Comparison of ENCODE assay signal across 12 cellular contexts in genomic region chr20:17594443-17594842, GRCh38. TPM values are rescaled to one million over a fixed set of nuclear protein-coding genes. Genes with fewer than 3 reads are reported as not detected.
DNase-seq lines count a peak whose midpoint lies in the region; ATAC-seq and TF ChIP-seq lines count a peak whose summit lies in the region.
"Had no signal": no experiment of that assay in that cellular context is flagged by ENCODE, and none has a peak within 500 bp of the region (broad histone marks: within the 10 kb centered on the region; RNA-seq: fewer than 3 reads in every experiment).

No MANE protein-coding gene starts in this region.

- H3K4me1 ChIP-seq in PC-3 (ENCODE audit: insufficient read depth, low read length) = peaks cover 26% of the 10 kb centered on the region
- peaks cover 2% of the 10 kb centered on the region for H3K4me1 ChIP-seq in mesenchymal stem cell (ENCODE audit: control insufficient read depth, insufficient read depth, low read depth, low read length)
- H3K4me1 ChIP-seq in Peyer's patch = peaks cover 0 to 24% (median 0%) of the 10 kb centered on the region in 4 donors

- H2BK5ac ChIP-seq in mesenchymal stem cell (ENCODE audit: low read depth, low read length, poor library complexity, severe bottlenecking) = no peak overlapping the region

- TF ChIP-seq CTCF in AG04449 (IDR thresholded peaks at IDR 0.05; ENCODE audit: insufficient read depth, low read length, missing control alignments) (no peak), PC-3 (conservative IDR thresholded peaks at IDR 0.05; ENCODE audit: low read depth, low read length) (no peak), Peyer's patch (IDR thresholded peaks at IDR 0.05) (no peak)

- no TSS peak for BruUV-seq in PC-3 (replicated peaks; lab: Mats Ljungman, UMichigan)

- H2BK12ac ChIP-seq in mesenchymal stem cell (ENCODE audit: low read length in 2 of 2) = no peak overlapping the region

- CTCF ChIA-PET in AG04449 (lab: Yijun Ruan, JAX) = interaction anchor here (0.6 to 3.5 kb wide), 12 partner anchors 11 to 376 kb away, joined by 3 to 18 read pairs (median 4); no protein-coding TSS in a partner anchor
- CTCF ChIA-PET in PC-3 (lab: Charles Lee) = interaction anchor here (1.0 kb wide), 1 partner anchor 55 kb away, joined by 3 read pairs; no protein-coding TSS in a partner anchor

- H3K9me3 ChIP-seq in PC-3 (ENCODE audit: low read length) (peaks cover 10% of the 10 kb centered on the region; the same call in 1 of the 2 replicates), mesenchymal stem cell (ENCODE audit: control insufficient read depth, low read length) (no peaks in the 10 kb centered on the region), Peyer's patch (no peaks in the 10 kb centered on the region)

- no peak overlapping the region for H4K8ac ChIP-seq in mesenchymal stem cell (ENCODE audit: low read length)

- H4K91ac ChIP-seq in mesenchymal stem cell (ENCODE audit: low read length) = no peak overlapping the region

- H4K20me1 ChIP-seq in PC-3 (ENCODE audit: low read length) = peaks cover 52% of the 10 kb centered on the region

- H2AFZ ChIP-seq in PC-3 (ENCODE audit: low read length) = no peak overlapping the region
- H2AFZ ChIP-seq in mesenchymal stem cell (ENCODE audit: low read depth, low read length) = no peak overlapping the region

- no peak for TF ChIP-seq POLR2A in Peyer's patch (IDR thresholded peaks at IDR 0.05)

- no peak overlapping the region for H3K9ac ChIP-seq in PC-3 (ENCODE audit: low read length)
- H3K9ac ChIP-seq in mesenchymal stem cell (ENCODE audit: low read length) = no peak overlapping the region

- H3K36me3 ChIP-seq in PC-3 (ENCODE audit: low read depth, low read length) (peaks cover 44% of the 10 kb centered on the region), mesenchymal stem cell (ENCODE audit: control insufficient read depth in 1 of 2, insufficient read depth in 2 of 2, low read depth in 1 of 2, low read length in 2 of 2) (peaks cover 9 to 27% of the 10 kb centered on the region in 2 experiments), Peyer's patch (no peaks in the 10 kb centered on the region)

- H3K4me3 ChIP-seq in AG04449 (ENCODE audit: low read depth, low read length) (no peak overlapping the region), PC-3 (ENCODE audit: low read length) (no peak overlapping the region), mesenchymal stem cell (ENCODE audit: insufficient read depth in 1 of 2, low read depth in 1 of 2, low read length in 2 of 2) (no peak overlapping the region), Peyer's patch (no peak overlapping the region)

- H2AK5ac ChIP-seq in mesenchymal stem cell (ENCODE audit: low read length, severe bottlenecking) = no peak overlapping the region

- H2BK15ac ChIP-seq in mesenchymal stem cell (ENCODE audit: low read depth, poor library complexity, severe bottlenecking) = no peak overlapping the region

- H3K79me1 ChIP-seq in mesenchymal stem cell (replicated peaks; ENCODE audit: low read length, poor library complexity, severe bottlenecking) = peaks cover 4% of the 10 kb centered on the region

- H3K4me2 ChIP-seq in PC-3 (ENCODE audit: low read length) = peak overlapping the region; percentile 26
- H3K4me2 ChIP-seq in mesenchymal stem cell (ENCODE audit: low read length, poor library complexity, severe bottlenecking) = no peak overlapping the region

- POLR2A ChIA-PET in AG04449 (lab: Yijun Ruan, JAX) (interaction anchor here (0.8 to 2.1 kb wide), 7 partner anchors 8 to 63 kb away, joined by 3 to 10 read pairs (median 4); partner anchors contain the start of genes BFSP1 and DSTN), PC-3 (lab: Charles Lee; ENCODE audit: unreplicated experiment) (interaction anchor here (0.8 kb wide), 1 partner anchor 14 kb away, joined by 4 read pairs; no protein-coding TSS in a partner anchor)

- no peaks in the 10 kb centered on the region for H3K9me2 ChIP-seq in PC-3 (replicated peaks; ENCODE audit: low read length)

- H3K18ac ChIP-seq in mesenchymal stem cell (ENCODE audit: low read depth in 1 of 2, low read length in 2 of 2) = no peak overlapping the region

- no peaks in the 10 kb centered on the region for H3F3A ChIP-seq in PC-3 (ENCODE audit: low read length, unreplicated experiment)

- H3K79me2 ChIP-seq in PC-3 (ENCODE audit: low read length) = peaks cover 94% of the 10 kb centered on the region

- no peak overlapping the region for H3K23ac ChIP-seq in mesenchymal stem cell (ENCODE audit: low read length in 2 of 2)

- intact Hi-C loops in PC-3 (cut with micrococcal nuclease) = no loop called here

- no peak overlapping the region for H3K14ac ChIP-seq in mesenchymal stem cell (ENCODE audit: low read length in 2 of 2)

- H3K27ac ChIP-seq in PC-3 (ENCODE audit: low read length) = no peak overlapping the region
- H3K27ac ChIP-seq in mesenchymal stem cell (ENCODE audit: low read length, poor library complexity, severe bottlenecking) = no peak overlapping the region
- peak overlapping the region in 1 of 4 donors; percentile 46 for H3K27ac ChIP-seq in Peyer's patch

- no peak overlapping the region for H2BK120ac ChIP-seq in mesenchymal stem cell (ENCODE audit: low read depth, low read length)

- H3K27me3 ChIP-seq in PC-3 (ENCODE audit: low read length) (no peaks in the 10 kb centered on the region), mesenchymal stem cell (ENCODE audit: control insufficient read depth in 1 of 2, insufficient read depth in 1 of 2, low read length in 2 of 2) (no peaks in the 10 kb centered on the region), Peyer's patch (no peaks in the 10 kb centered on the region)

- ATAC-seq in PC-3 (peak; percentile 83), GM19452 (IDR thresholded peaks at IDR 0.05; ENCODE audit: unreplicated experiment) (no peak), GM18909 (IDR thresholded peaks at IDR 0.05; ENCODE audit: poor library complexity, unreplicated experiment) (no peak)

- H3K4ac ChIP-seq in mesenchymal stem cell (ENCODE audit: low read depth in 1 of 2, low read length in 2 of 2) = no peak overlapping the region

- DNase-seq in AG04449 (ENCODE audit: low read depth, low spot score) (peak; percentile 51), PC-3 (peak; percentile 93), fibroblast of gingiva (ENCODE audit: low read depth) (peak; percentile 45), mesenchymal stem cell (peak; percentile 77), Peyer's patch (no peak)
- DNase-seq in activated CD4-positive, CD25-positive, alpha-beta regulatory T cell (lab: John Stamatoyannopoulos, UW) = no peak
- DNase-seq: activated CD4-positive, CD25-positive, alpha-beta regulatory T cell treated with anti-CD3 and anti-CD28 coated beads, Interleukin-2, amount 50 U/mL, for 72 hours; activated naive CD4-positive, alpha-beta T cell treated with anti-CD3 and anti-CD28 coated beads, Interleukin-2, amount 10 ng/mL, durations not matched to agents 7 days and 5 days; naive B cell; stimulated activated CD4-positive, alpha-beta T cell treated with anti-CD3 and anti-CD28 coated beads, Interleukin-4, amount 100 ng/mL, for 1 hour had no signal

RNA-seq across cellular contexts. Expression of gene DSTN, which starts 24.6 kb away (rescaled TPM):
- total RNA-seq in PC-3 (2014; rRNA removed) (177 and 182 TPM in 2 replicates), Peyer's patch (100 to 1,000 TPM; 111 to 151 (median 117) TPM)
- 931 TPM for polyA plus RNA-seq in mesenchymal stem cell (2013, experiment 1 of 2)
- polyA plus RNA-seq in mesenchymal stem cell (2013, experiment 2 of 2) = 914 TPM

Comparison
In these comparisons a context has a peak if more than half of its experiments do, and no peak if none do; other contexts are left out.
1. DNase-seq: peak in AG04449 (single experiment), PC-3 (single experiment), fibroblast of gingiva (single experiment) and mesenchymal stem cell (single experiment); none in activated CD4-positive, CD25-positive, alpha-beta regulatory T cell (0 of 4) and Peyer's patch (0 of 3).